In genomic region chr5:131367219-131367860, GRCh38 we compare ENCODE assay signal across 16 cellular contexts.
DNase-seq lines count a peak whose midpoint lies in the region; ATAC-seq, FAIRE-seq and TF ChIP-seq lines count a peak whose summit lies in the region.
"Had no signal": no experiment of that assay in that cellular context is flagged by ENCODE, and none has a peak within 500 bp of the region (broad histone marks: within the 10 kb centered on the region; RNA-seq: fewer than 3 reads in every experiment).

No MANE protein-coding gene starts in this region.

- H3K9me3 Mint-ChIP-seq in CD4-positive, CD25-positive, alpha-beta regulatory T cell: no peaks in the 10 kb centered on the region
- H3K9me3 Mint-ChIP-seq in activated T-helper 2 cell treated with anti-CD3 and anti-CD28 coated beads, Interferon-gamma antibody, Interleukin-2, Interleukin-4, amounts not matched to agents 10 μg/mL and 5 μg/mL and 100 μg/mL, durations not matched to agents 14 hours and 24 hours and 36 hours: peaks cover 12% of the 10 kb centered on the region
- H3K9me3 Mint-ChIP-seq: activated B cell treated with CpG ODN at 0.5 μM for 24 hours had no signal

- H3K27me3 ChIP-seq in CD4-positive, CD25-positive, alpha-beta regulatory T cell (ENCODE audit: control insufficient read depth, insufficient read depth, low read length): no peaks in the 10 kb centered on the region
- no peaks in the 10 kb centered on the region for H3K27me3 ChIP-seq in keratinocyte (ENCODE audit: control insufficient read depth, extremely low read depth, insufficient read depth, low read length)
- H3K27me3 ChIP-seq in body of pancreas: no peaks in the 10 kb centered on the region
- H3K27me3 ChIP-seq: colonic mucosa, transverse colon had no signal

- H3K9me1 ChIP-seq in keratinocyte (ENCODE audit: control insufficient read depth, extremely low read depth, insufficient read depth, low read length): no peaks in the 10 kb centered on the region

- DNase-seq in CD4-positive, CD25-positive, alpha-beta regulatory T cell: no peak
- DNase-seq in D721Med (ENCODE audit: insufficient read length, low spot score): no peak
- no peak for DNase-seq in activated T-helper 2 cell treated with anti-CD3 and anti-CD28 coated beads, Interferon-gamma antibody, Interleukin-2, Interleukin-4, amounts not matched to agents 10 μg/mL and 5 μg/mL and 100 μg/mL, durations not matched to agents 14 hours and 24 hours and 36 hours (ENCODE audit: low spot score)
- DNase-seq in keratinocyte (ENCODE audit: low read depth, low spot score): no peak
- DNase-seq in body of pancreas: no peak
- DNase-seq in SW 1271 (lab: John Stamatoyannopoulos, UW): no peak
- DNase-seq in HT-29 (ENCODE audit: low spot score): no peak
- DNase-seq: activated B cell treated with CpG ODN at 0.5 μM for 24 hours, colonic mucosa, DMS 273 treated with DMSO at 0.1 percent for 48 hours, lower lobe of right lung, MM.1S, NCI-H1694 treated with DMSO at 0.1 percent for 48 hours, transverse colon had no signal

- H3K36me3 ChIP-seq in CD4-positive, CD25-positive, alpha-beta regulatory T cell (ENCODE audit: control insufficient read depth, insufficient read depth, low read length): peaks cover 14% of the 10 kb centered on the region
- H3K36me3 ChIP-seq in keratinocyte (ENCODE audit: control insufficient read depth in 2 of 2, extremely low read depth in 1 of 2, insufficient read depth in 2 of 2, low read length in 2 of 2) (peaks cover 0 to 1% of the 10 kb centered on the region in 2 experiments), body of pancreas (replicated peaks in 1 of 2; ENCODE audit: insufficient read depth in 1 of 2, low read depth in 2 of 2) (no peaks in the 10 kb centered on the region)
- H3K36me3 ChIP-seq: colonic mucosa, lower lobe of right lung, transverse colon had no signal

- peak overlapping the region; percentile 59 for H3K4me2 ChIP-seq in keratinocyte (ENCODE audit: control insufficient read depth, extremely low read depth, insufficient read depth, low read depth, low read length)

- intact Hi-C loops in activated T-helper 2 cell treated with anti-CD3 and anti-CD28 coated beads, Interferon-gamma antibody, Interleukin-2, Interleukin-4, amounts not matched to agents 10 μg/mL and 5 μg/mL and 100 μg/mL, durations not matched to agents 14 hours and 24 hours and 36 hours (cut with micrococcal nuclease): loop anchor here (1.0 kb wide), 1 partner anchor 9 kb away; no protein-coding TSS in a partner anchor
- intact Hi-C loops in body of pancreas (cut with DNase I): no loop called here

- H2AFZ ChIP-seq in keratinocyte (ENCODE audit: control insufficient read depth, low read length): no peak overlapping the region

- 95 to 97% methylated on average over 4 of the region's 4 CpGs for WGBS in body of pancreas, 2 donors

- peaks cover 53 to 93% (median 74%) of the 10 kb centered on the region in 4 donors for H3K4me1 Mint-ChIP-seq in CD4-positive, CD25-positive, alpha-beta regulatory T cell
- peaks cover 59% of the 10 kb centered on the region for H3K4me1 Mint-ChIP-seq in activated T-helper 2 cell treated with anti-CD3 and anti-CD28 coated beads, Interferon-gamma antibody, Interleukin-2, Interleukin-4, amounts not matched to agents 10 μg/mL and 5 μg/mL and 100 μg/mL, durations not matched to agents 14 hours and 24 hours and 36 hours (ENCODE audit: low read depth)
- H3K4me1 Mint-ChIP-seq: nephron had no signal

- TF ChIP-seq POLR2A in body of pancreas (IDR thresholded peaks at IDR 0.05): no peak

- dilution Hi-C loops in keratinocyte (cut with MboI; ENCODE audit: extremely low pct_ligation_motif_present, low sequenced_read_pairs): no loop called here

- peak overlapping the region; percentile 4 to 80 (median 51) for H3K4me3 Mint-ChIP-seq in CD4-positive, CD25-positive, alpha-beta regulatory T cell
- peak overlapping the region; percentile 6 for H3K4me3 Mint-ChIP-seq in activated T-helper 2 cell treated with anti-CD3 and anti-CD28 coated beads, Interferon-gamma antibody, Interleukin-2, Interleukin-4, amounts not matched to agents 10 μg/mL and 5 μg/mL and 100 μg/mL, durations not matched to agents 14 hours and 24 hours and 36 hours (ENCODE audit: low read depth)
- H3K4me3 Mint-ChIP-seq: activated B cell treated with CpG ODN at 0.5 μM for 24 hours, nephron had no signal

- H3K27me3 Mint-ChIP-seq in CD4-positive, CD25-positive, alpha-beta regulatory T cell: no peaks in the 10 kb centered on the region
- H3K27me3 Mint-ChIP-seq in activated T-helper 2 cell treated with anti-CD3 and anti-CD28 coated beads, Interferon-gamma antibody, Interleukin-2, Interleukin-4, amounts not matched to agents 10 μg/mL and 5 μg/mL and 100 μg/mL, durations not matched to agents 14 hours and 24 hours and 36 hours (ENCODE audit: low read depth): no peaks in the 10 kb centered on the region
- H3K27me3 Mint-ChIP-seq: activated B cell treated with CpG ODN at 0.5 μM for 24 hours had no signal

- no peak for ATAC-seq in CD4-positive, CD25-positive, alpha-beta regulatory T cell (ENCODE audit: low read depth in 2 of 2)
- no peak for ATAC-seq in body of pancreas
- no peak for ATAC-seq in HG02678 (IDR thresholded peaks at IDR 0.05; ENCODE audit: unreplicated experiment)
- ATAC-seq: lower lobe of right lung had no signal

- H3K9me3 ChIP-seq in CD4-positive, CD25-positive, alpha-beta regulatory T cell (ENCODE audit: control insufficient read depth in 2 of 2, low read length in 2 of 2): no peaks in the 10 kb centered on the region
- no peaks in the 10 kb centered on the region for H3K9me3 ChIP-seq in keratinocyte (ENCODE audit: control insufficient read depth, low read depth, low read length)
- H3K9me3 ChIP-seq in body of pancreas: no peaks in the 10 kb centered on the region
- H3K9me3 ChIP-seq: colonic mucosa, lower lobe of right lung, transverse colon had no signal

- H3K4me1 ChIP-seq in CD4-positive, CD25-positive, alpha-beta regulatory T cell (ENCODE audit: control insufficient read depth, insufficient read depth, low read length, poor library complexity, severe bottlenecking): peaks cover 74% of the 10 kb centered on the region
- H3K4me1 ChIP-seq in keratinocyte (ENCODE audit: control insufficient read depth, extremely low read depth, insufficient read depth, low read length): peaks cover 5% of the 10 kb centered on the region
- peaks cover under 1% of the 10 kb centered on the region for H3K4me1 ChIP-seq in body of pancreas
- H3K4me1 ChIP-seq: colonic mucosa had no signal

- peak overlapping the region; percentile 52 for H3K27ac ChIP-seq in CD4-positive, CD25-positive, alpha-beta regulatory T cell (ENCODE audit: insufficient read depth, low read length, poor library complexity, severe bottlenecking)
- H3K27ac ChIP-seq in keratinocyte (ENCODE audit: control insufficient read depth, insufficient read depth, low read length): peak overlapping the region; percentile 22
- H3K27ac ChIP-seq in body of pancreas: no peak overlapping the region
- H3K27ac ChIP-seq: colonic mucosa, lower lobe of right lung, transverse colon had no signal

- no peak for TF ChIP-seq CTCF in D721Med (IDR thresholded peaks at IDR 0.05; ENCODE audit: insufficient read depth, missing control alignments)
- TF ChIP-seq CTCF in keratinocyte (optimal IDR thresholded peaks at IDR 0.05 in 1 of 3, IDR thresholded peaks at IDR 0.05 in 1 of 3, conservative IDR thresholded peaks at IDR 0.05 in 1 of 3; ENCODE audit: extremely low read depth in 1 of 3, insufficient read depth in 2 of 3, low read length in 3 of 3): no peak
- no peak for TF ChIP-seq CTCF in body of pancreas (IDR thresholded peaks at IDR 0.05)

- no peak overlapping the region for H3K9ac ChIP-seq in keratinocyte (ENCODE audit: control insufficient read depth, extremely low read depth, insufficient read depth, low read length)

- peaks cover 27% of the 10 kb centered on the region for H3K79me2 ChIP-seq in keratinocyte (ENCODE audit: control insufficient read depth, insufficient read depth, low read length)

- peaks cover 25% of the 10 kb centered on the region for H3K36me3 Mint-ChIP-seq in CD4-positive, CD25-positive, alpha-beta regulatory T cell
- peaks cover 70% of the 10 kb centered on the region for H3K36me3 Mint-ChIP-seq in activated T-helper 2 cell treated with anti-CD3 and anti-CD28 coated beads, Interferon-gamma antibody, Interleukin-2, Interleukin-4, amounts not matched to agents 10 μg/mL and 5 μg/mL and 100 μg/mL, durations not matched to agents 14 hours and 24 hours and 36 hours (ENCODE audit: low read depth)

- peak overlapping the region in 1 of 3 donors; percentile 57 for H3K27ac Mint-ChIP-seq in CD4-positive, CD25-positive, alpha-beta regulatory T cell
- peak overlapping the region; percentile 77 for H3K27ac Mint-ChIP-seq in activated T-helper 2 cell treated with anti-CD3 and anti-CD28 coated beads, Interferon-gamma antibody, Interleukin-2, Interleukin-4, amounts not matched to agents 10 μg/mL and 5 μg/mL and 100 μg/mL, durations not matched to agents 14 hours and 24 hours and 36 hours
- H3K27ac Mint-ChIP-seq: activated B cell treated with CpG ODN at 0.5 μM for 24 hours, nephron had no signal

- no peaks in the 10 kb centered on the region for H4K20me1 ChIP-seq in keratinocyte (ENCODE audit: control insufficient read depth, extremely low read depth, insufficient read depth, low read length)

- H3K4me3 ChIP-seq in CD4-positive, CD25-positive, alpha-beta regulatory T cell (ENCODE audit: low read depth, low read length): peak overlapping the region; percentile 54
- peak overlapping the region in 2 of 3 experiments; percentile 8 to 13 for H3K4me3 ChIP-seq in keratinocyte (ENCODE audit: control insufficient read depth in 2 of 3, extremely low read depth in 1 of 3, insufficient read depth in 2 of 3, low read depth in 1 of 3, low read length in 3 of 3)
- no peak overlapping the region for H3K4me3 ChIP-seq in body of pancreas
- H3K4me3 ChIP-seq: colonic mucosa, lower lobe of right lung, transverse colon had no signal

- FAIRE-seq in D721Med (lab: Jason Lieb, UNC) (peak; percentile 21), keratinocyte (lab: Jason Lieb, UNC) (peak; percentile 17)

Comparison
In these comparisons a context has a peak if more than half of its experiments do, and no peak if none do; other contexts are left out.
1. H3K27ac ChIP-seq: peak in CD4-positive, CD25-positive, alpha-beta regulatory T cell (single experiment) and keratinocyte (single experiment); none in body of pancreas (0 of 4).
2. H3K4me3 ChIP-seq: peak in CD4-positive, CD25-positive, alpha-beta regulatory T cell (single experiment) and keratinocyte (2 of 3); none in body of pancreas (0 of 2).